In genomic region chr18:5066380-5066977, GRCh38 we compare ENCODE assay signal across 10 cellular contexts.
DNase-seq lines count a peak whose midpoint lies in the region; ATAC-seq and TF ChIP-seq lines count a peak whose summit lies in the region.
"Had no signal": no experiment of that assay in that cellular context is flagged by ENCODE, and none has a peak within 500 bp of the region (broad histone marks: within the 10 kb centered on the region; RNA-seq: fewer than 3 reads in every experiment).

No MANE protein-coding gene starts in this region.

- no peaks in the 10 kb centered on the region for H3K4me1 ChIP-seq in SJCRH30
- no peaks in the 10 kb centered on the region for H3K4me1 ChIP-seq in ovary (ENCODE audit: insufficient read depth)

- intact Hi-C loops in ovary (cut with DNase I), result no loop called here

- DNase-seq in GM06990 (ENCODE audit: extremely low read depth, insufficient read length) (no peak), GM20000 (ENCODE audit: low spot score) (peak; percentile 16), SJCRH30 (peak; percentile 3 to 25), left lobe of liver (ENCODE audit: low spot score) (no peak), D341Med (ENCODE audit: low spot score) (no peak), ovary (no peak), HK-2 (ENCODE audit: unreplicated experiment) (no peak)
- DNase-seq: naive B cell, NCI-H1105 treated with DMSO at 0.1 percent for 48 hours, T-helper 17 cell had no signal

- no peak overlapping the region for H3K4me3 ChIP-seq in GM06990 (replicated peaks; ENCODE audit: low read depth, low read length)
- no peak overlapping the region for H3K4me3 ChIP-seq in SJCRH30
- no peak overlapping the region for H3K4me3 ChIP-seq in ovary

- H3K27ac ChIP-seq in SJCRH30 (no peak overlapping the region), ovary (no peak overlapping the region)

- H3K36me3 ChIP-seq in GM06990 (ENCODE audit: control insufficient read depth, insufficient read depth, low read length), result no peaks in the 10 kb centered on the region
- H3K36me3 ChIP-seq in SJCRH30, result no peaks in the 10 kb centered on the region
- no peaks in the 10 kb centered on the region for H3K36me3 ChIP-seq in ovary

- no peaks in the 10 kb centered on the region; the same call in 1 of the 2 replicates for H3K27me3 ChIP-seq in GM06990 (replicated peaks; ENCODE audit: control insufficient read depth, insufficient read depth, low read length)
- H3K27me3 ChIP-seq in SJCRH30, result no peaks in the 10 kb centered on the region
- no peaks in the 10 kb centered on the region for H3K27me3 ChIP-seq in ovary

- peak; percentile 80 for TF ChIP-seq CTCF in GM06990 (IDR thresholded peaks at IDR 0.05; ENCODE audit: insufficient read depth, low read length, poor library complexity, severe bottlenecking)
- TF ChIP-seq CTCF in GM20000 (IDR thresholded peaks at IDR 0.05; ENCODE audit: extremely low read depth, missing control alignments), result peak; percentile 52
- no peak for TF ChIP-seq CTCF in ovary (IDR thresholded peaks at IDR 0.05)

- TF ChIP-seq POLR2A in ovary (IDR thresholded peaks at IDR 0.05), result no peak

- no peak for TF ChIP-seq EP300 in ovary (IDR thresholded peaks at IDR 0.05)

- ATAC-seq in left lobe of liver, result peak; percentile 36
- ATAC-seq: T-helper 17 cell had no signal

- 77 to 93% (median 88%) methylated on average over 2 of the region's 2 CpGs for WGBS in ovary, 3 donors

- H3K9me3 ChIP-seq in SJCRH30 (replicated peaks) (no peaks in the 10 kb centered on the region), ovary (no peaks in the 10 kb centered on the region)

Comparison
In these comparisons a context has a peak if more than half of its experiments do, and no peak if none do; other contexts are left out.
1. DNase-seq: peak in GM20000 (single experiment) and SJCRH30 (2 of 2); none in GM06990 (single experiment), left lobe of liver (single experiment), D341Med (single experiment), ovary (0 of 5) and HK-2 (single experiment).
2. CTCF ChIP-seq: peak in GM06990 (single experiment) and GM20000 (single experiment); none in ovary (0 of 3).